In genomic region chr14:64963611-64964010, GRCh38 we compare ENCODE assay signal across 2 cellular contexts.
TF ChIP-seq lines count a peak whose summit lies in the region.

No MANE protein-coding gene starts in this region.

TF ChIP-seq in GM12878, 131 proteins besides CTCF, POLR2A, EP300 and RAD21:
- TF ChIP-seq HDAC6 (IDR thresholded peaks at IDR 0.05; ENCODE audit: unreplicated experiment) (no peak), SUZ12 (IDR thresholded peaks at IDR 0.05; ENCODE audit: unreplicated experiment) (no peak), CREB1 (IDR thresholded peaks at IDR 0.05; ENCODE audit: low read depth) (no peak), CHD4 (IDR thresholded peaks at IDR 0.05) (no peak), BCL3 (IDR thresholded peaks at IDR 0.05; ENCODE audit: borderline replicate concordance, insufficient read depth, low read depth, low read length, poor library complexity, severe bottlenecking) (no peak), SREBF2 (IDR thresholded peaks at IDR 0.05; ENCODE audit: low read length) (no peak), CHD2 (IDR thresholded peaks at IDR 0.05; ENCODE audit: borderline replicate concordance, low read depth, low read length) (no peak), ZZZ3 (IDR thresholded peaks at IDR 0.05; ENCODE audit: control insufficient read depth, insufficient read length, low read depth) (no peak), EZH2 (IDR thresholded peaks at IDR 0.05; ENCODE audit: borderline replicate concordance, control insufficient read depth, low read depth, low read length) (no peak), KDM1A (IDR thresholded peaks at IDR 0.05; ENCODE audit: borderline replicate concordance) (no peak), TCF3 (IDR thresholded peaks at IDR 0.05; ENCODE audit: borderline replicate concordance, insufficient read depth, low read depth, low read length) (no peak), CHD1 (IDR thresholded peaks at IDR 0.05; ENCODE audit: low read depth, low read length) (no peak), NR2C1 (IDR thresholded peaks at IDR 0.05) (no peak), PKNOX1 (IDR thresholded peaks at IDR 0.05) (no peak), ASH2L (IDR thresholded peaks at IDR 0.05; ENCODE audit: borderline replicate concordance, low read depth) (no peak)
TF ChIP-seq in GM12878: peak in this region for 0.

TF ChIP-seq in SK-N-SH treated with all-trans-retinoic acid at 6 μM for 48 hours, 23 proteins besides CTCF, POLR2A, EP300 and RAD21:
- TF ChIP-seq ZNF565 (CRISPR knock-in tag; conservative IDR thresholded peaks at IDR 0.05; ENCODE audit: low read depth) = no peak
- no peak for TF ChIP-seq ZNF70 (CRISPR knock-in tag; IDR thresholded peaks at IDR 0.05)
